In the genomic region with DNA sequence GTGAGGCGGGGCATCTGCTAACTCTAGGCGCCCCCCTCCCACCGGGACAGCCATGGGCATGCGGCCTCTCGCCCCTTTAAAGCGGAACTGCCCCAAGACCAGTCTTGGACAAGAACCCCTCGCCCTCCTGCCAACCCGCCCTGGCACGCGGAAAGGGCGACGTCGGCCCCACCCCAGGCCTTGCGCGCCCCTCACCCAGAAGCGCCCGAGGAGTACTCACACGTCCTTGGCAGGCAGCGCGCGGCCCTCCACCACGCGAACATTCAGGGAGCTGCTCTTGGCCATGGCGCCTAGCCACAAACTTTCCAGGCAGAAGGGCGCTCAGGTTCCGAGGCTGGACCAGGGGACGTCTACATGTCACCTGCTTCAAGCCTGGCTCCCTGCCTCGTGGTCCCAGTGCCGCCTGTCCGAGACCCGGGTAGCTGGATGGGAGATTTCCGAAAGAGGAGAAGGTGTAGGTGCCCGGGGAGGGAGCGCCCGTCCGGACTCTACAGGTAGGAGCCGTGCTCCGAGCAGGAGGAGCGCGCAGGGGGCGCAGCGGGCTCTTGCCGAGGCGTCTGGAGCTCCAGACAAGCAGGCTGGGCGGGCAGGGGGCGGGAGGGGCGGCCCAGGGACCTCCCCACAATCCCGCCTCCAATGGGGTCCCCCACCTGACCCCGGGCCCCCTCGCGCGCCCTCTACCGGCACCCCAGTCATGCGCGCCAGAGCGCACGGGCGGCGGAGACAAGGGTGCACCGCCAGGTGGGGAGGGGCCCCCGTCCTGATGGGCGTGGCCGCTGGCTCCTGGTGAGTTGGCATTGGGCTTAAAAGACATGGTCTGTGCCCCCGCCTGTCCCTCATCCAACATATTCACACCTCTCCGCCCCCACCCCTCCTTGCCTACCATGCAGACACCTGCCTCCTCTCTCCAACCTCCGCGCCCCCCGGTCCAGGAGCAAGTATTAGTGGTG, we compare ENCODE assay signal across 8 cellular contexts. TPM values are rescaled to one million over a fixed set of nuclear protein-coding genes. Genes with fewer than 3 reads are reported as not detected.
DNase-seq lines count a peak whose midpoint lies in the region; ATAC-seq and TF ChIP-seq lines count a peak whose summit lies in the region.

A gene with protein sequence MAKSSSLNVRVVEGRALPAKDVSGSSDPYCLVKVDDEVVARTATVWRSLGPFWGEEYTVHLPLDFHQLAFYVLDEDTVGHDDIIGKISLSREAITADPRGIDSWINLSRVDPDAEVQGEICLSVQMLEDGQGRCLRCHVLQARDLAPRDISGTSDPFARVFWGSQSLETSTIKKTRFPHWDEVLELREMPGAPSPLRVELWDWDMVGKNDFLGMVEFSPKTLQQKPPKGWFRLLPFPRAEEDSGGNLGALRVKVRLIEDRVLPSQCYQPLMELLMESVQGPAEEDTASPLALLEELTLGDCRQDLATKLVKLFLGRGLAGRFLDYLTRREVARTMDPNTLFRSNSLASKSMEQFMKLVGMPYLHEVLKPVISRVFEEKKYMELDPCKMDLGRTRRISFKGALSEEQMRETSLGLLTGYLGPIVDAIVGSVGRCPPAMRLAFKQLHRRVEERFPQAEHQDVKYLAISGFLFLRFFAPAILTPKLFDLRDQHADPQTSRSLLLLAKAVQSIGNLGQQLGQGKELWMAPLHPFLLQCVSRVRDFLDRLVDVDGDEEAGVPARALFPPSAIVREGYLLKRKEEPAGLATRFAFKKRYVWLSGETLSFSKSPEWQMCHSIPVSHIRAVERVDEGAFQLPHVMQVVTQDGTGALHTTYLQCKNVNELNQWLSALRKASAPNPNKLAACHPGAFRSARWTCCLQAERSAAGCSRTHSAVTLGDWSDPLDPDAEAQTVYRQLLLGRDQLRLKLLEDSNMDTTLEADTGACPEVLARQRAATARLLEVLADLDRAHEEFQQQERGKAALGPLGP (minus strand): TSS at position 584 of the 950 bp plus-strand sequence. CDS start 299 bp downstream, at position 285.

- H3K79me2 ChIP-seq in PC-3 (ENCODE audit: low read length), result no peaks in the 10 kb centered on the region

- peak within 1 kb of the TSS; percentile 77 for H2AFZ ChIP-seq in PC-3 (ENCODE audit: low read length)

- intact Hi-C loops in PC-3 (cut with micrococcal nuclease), result no loop called here

- no peak within 1 kb of the TSS for H3K9ac ChIP-seq in PC-3 (ENCODE audit: low read length)

- peak; percentile 50 for ATAC-seq in PC-3
- no peak for ATAC-seq in GM21576 (IDR thresholded peaks at IDR 0.05; ENCODE audit: unreplicated experiment)

- H3K4me3 ChIP-seq in AG09309 (ENCODE audit: control insufficient read depth, low read depth, low read length) (no peak within 1 kb of the TSS), PC-3 (ENCODE audit: low read length) (peak within 1 kb of the TSS; percentile 54; the same call in 1 of the 2 replicates), iPS DF 6.9 (ENCODE audit: low read length) (peak within 1 kb of the TSS; percentile 43; the same call in 1 of the 2 replicates)

- H3K27ac ChIP-seq in PC-3 (ENCODE audit: low read length) (no peak within 1 kb of the TSS), iPS DF 6.9 (ENCODE audit: low read length) (no peak within 1 kb of the TSS)

- CTCF ChIA-PET in HEK293T (lab: Yijun Ruan, JAX) (no interaction called here), PC-3 (lab: Charles Lee) (no interaction called here)

- no peaks in the 10 kb centered on the region for H3F3A ChIP-seq in PC-3 (ENCODE audit: low read length, unreplicated experiment)

- peak within 1 kb of the TSS; percentile 66 for H3K4me2 ChIP-seq in PC-3 (ENCODE audit: low read length)

- no TSS peak for BruUV-seq in PC-3 (replicated peaks; lab: Mats Ljungman, UMichigan)

- no peak for DNase-seq in AG09309 (ENCODE audit: low read depth)
- DNase-seq in HEK293T (ENCODE audit: extremely low spot score), result peak; percentile 56
- peak; percentile 44 for DNase-seq in PC-3
- DNase-seq in activated T-helper 9 cell treated with anti-CD3 and anti-CD28 coated beads, Interleukin-2, amount 50 U/mL, for 16 hours (ENCODE audit: low read depth), result peak; percentile 54
- no peak for DNase-seq in iPS DF 6.9 (ENCODE audit: low read depth, low spot score)
- DNase-seq in stimulated activated CD4-positive, alpha-beta T cell treated with anti-CD3 and anti-CD28 coated beads, Interleukin-2, amount 100 ng/mL, for 24 hours, result peak; percentile 84 to 90
- no peak for DNase-seq in SK-N-DZ (ENCODE audit: low spot score)

- H3K9me3 ChIP-seq in PC-3 (ENCODE audit: low read length), result no peaks in the 10 kb centered on the region
- no peaks in the 10 kb centered on the region for H3K9me3 ChIP-seq in iPS DF 6.9 (ENCODE audit: control insufficient read depth, insufficient read depth, low read length)

- H3K4me1 ChIP-seq in PC-3 (ENCODE audit: insufficient read depth, low read length) (no peaks in the 10 kb centered on the region), iPS DF 6.9 (ENCODE audit: control insufficient read depth, insufficient read depth, low read length) (0 out of 2 replicates have a peak, but pooled peaks cover 4% of the 10 kb centered on the region)

- H3K36me3 ChIP-seq in PC-3 (ENCODE audit: low read depth, low read length) (no peaks in the 10 kb centered on the region), iPS DF 6.9 (ENCODE audit: control insufficient read depth, insufficient read depth, low read length) (no peaks in the 10 kb centered on the region)

- no peaks in the 10 kb centered on the region for H3K9me2 ChIP-seq in PC-3 (replicated peaks; ENCODE audit: low read length)

- POLR2A ChIA-PET in HEK293T (lab: Yijun Ruan, JAX) (interaction anchor here (0.8 kb wide), 2 partner anchors 15 to 18 kb away, joined by 3 read pairs; no protein-coding TSS in a partner anchor), PC-3 (lab: Charles Lee; ENCODE audit: unreplicated experiment) (no interaction called here)

- TF ChIP-seq CTCF in AG09309 (IDR thresholded peaks at IDR 0.05; ENCODE audit: control insufficient read depth, insufficient read depth, low read depth, low read length, missing control alignments) (peak; percentile 2), PC-3 (conservative IDR thresholded peaks at IDR 0.05; ENCODE audit: low read depth, low read length) (peak; percentile 48; the same call in 1 of the 2 replicates)

- H3K27me3 ChIP-seq in PC-3 (ENCODE audit: low read length) (0 out of 2 replicates have a peak, but pooled peaks cover 5% of the 10 kb centered on the region), iPS DF 6.9 (ENCODE audit: control insufficient read depth, insufficient read depth, low read length) (no peaks in the 10 kb centered on the region; the same call in 1 of the 2 replicates)

- no CpG with 5 or more reads among the region's 68 CpGs for WGBS in iPS DF 6.9 (ENCODE audit: insufficient coverage, insufficient read length)

- no peaks in the 10 kb centered on the region for H4K20me1 ChIP-seq in PC-3 (ENCODE audit: low read length)

TF ChIP-seq in HEK293T, 16 proteins besides CTCF, POLR2A, EP300 and RAD21:
- TF ChIP-seq BHLHE40 (IDR thresholded peaks at IDR 0.05; ENCODE audit: borderline replicate concordance), result no peak
- TF ChIP-seq HDGF (IDR thresholded peaks at IDR 0.05; ENCODE audit: borderline replicate concordance), result no peak
- TF ChIP-seq NFRKB (IDR thresholded peaks at IDR 0.05), result no peak
- TF ChIP-seq, protein P1, sequence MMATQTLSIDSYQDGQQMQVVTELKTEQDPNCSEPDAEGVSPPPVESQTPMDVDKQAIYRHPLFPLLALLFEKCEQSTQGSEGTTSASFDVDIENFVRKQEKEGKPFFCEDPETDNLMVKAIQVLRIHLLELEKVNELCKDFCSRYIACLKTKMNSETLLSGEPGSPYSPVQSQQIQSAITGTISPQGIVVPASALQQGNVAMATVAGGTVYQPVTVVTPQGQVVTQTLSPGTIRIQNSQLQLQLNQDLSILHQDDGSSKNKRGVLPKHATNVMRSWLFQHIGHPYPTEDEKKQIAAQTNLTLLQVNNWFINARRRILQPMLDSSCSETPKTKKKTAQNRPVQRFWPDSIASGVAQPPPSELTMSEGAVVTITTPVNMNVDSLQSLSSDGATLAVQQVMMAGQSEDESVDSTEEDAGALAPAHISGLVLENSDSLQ (IDR thresholded peaks at IDR 0.05), result no peak
- no peak for TF ChIP-seq TARDBP (IDR thresholded peaks at IDR 0.05)
- no peak for TF ChIP-seq ARNT (IDR thresholded peaks at IDR 0.05)
- no peak for TF ChIP-seq ELF4 (IDR thresholded peaks at IDR 0.05)
- no peak for TF ChIP-seq SP1 (IDR thresholded peaks at IDR 0.05)
- no peak for TF ChIP-seq FOXK2 (IDR thresholded peaks at IDR 0.05)
- TF ChIP-seq LEF1 (IDR thresholded peaks at IDR 0.05; ENCODE audit: borderline replicate concordance), result no peak
- TF ChIP-seq FOXA1 (IDR thresholded peaks at IDR 0.05), result no peak
- TF ChIP-seq SUZ12 (IDR thresholded peaks at IDR 0.05), result no peak
- no peak for TF ChIP-seq FOXM1 (IDR thresholded peaks at IDR 0.05; ENCODE audit: borderline replicate concordance)
- no peak for TF ChIP-seq ZNF384 (IDR thresholded peaks at IDR 0.05)
- no peak for TF ChIP-seq CTBP1 (IDR thresholded peaks at IDR 0.05; ENCODE audit: borderline replicate concordance)
- TF ChIP-seq L3MBTL2 (conservative IDR thresholded peaks at IDR 0.05), result no peak

RNA-seq across cellular contexts. Expression of the gene that starts here (rescaled TPM):
- 0.66 and 0.69 TPM in 2 replicates for total RNA-seq in PC-3 (2014; rRNA removed)
- not detected in 2 replicates for polyA plus RNA-seq in SK-N-DZ (2014; cell fraction: cytosol; rRNA removed)
- 0.07 TPM in 1 of 2 replicates, not detected in the other for polyA plus RNA-seq in SK-N-DZ (2014; cell fraction: nucleus; rRNA removed)

Comparison
In these comparisons a context has a peak if more than half of its experiments do, and no peak if none do; other contexts are left out.
1. Peak in DNase-seq, ATAC-seq, H3K4me3 ChIP-seq and H3K4me2 ChIP-seq in PC-3; RNA of the gene not detected or under 1 TPM.
2. DNase-seq: peak in HEK293T (single experiment), activated T-helper 9 cell treated with anti-CD3 and anti-CD28 coated beads, Interleukin-2, amount 50 U/mL, for 16 hours (single experiment) and stimulated activated CD4-positive, alpha-beta T cell treated with anti-CD3 and anti-CD28 coated beads, Interleukin-2, amount 100 ng/mL, for 24 hours (2 of 2); none in AG09309 (single experiment), iPS DF 6.9 (single experiment) and SK-N-DZ (single experiment).